Comparison of ENCODE assay signal across 19 cellular contexts in the genomic region with DNA sequence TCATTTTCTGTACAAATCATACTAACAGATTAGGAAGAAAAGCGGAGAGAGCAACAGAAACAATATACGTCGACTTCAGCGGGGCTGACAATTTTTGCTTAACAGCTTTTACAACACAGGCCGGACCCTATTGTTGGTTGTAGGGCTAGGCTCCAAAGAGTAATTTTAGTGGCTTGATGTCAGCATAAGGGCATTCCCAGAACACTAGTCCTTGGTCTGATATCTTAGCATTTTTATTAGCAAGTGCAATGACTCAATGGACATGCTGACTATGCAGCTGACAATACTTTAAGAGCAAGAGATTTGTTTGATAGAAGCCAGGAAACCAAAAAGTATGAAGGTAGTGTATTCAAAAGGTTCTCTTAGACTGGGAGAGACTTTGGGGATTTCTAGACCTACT.
"Had no signal": no experiment of that assay in that cellular context is flagged by ENCODE, and none has a peak within 500 bp of the region (broad histone marks: within the 10 kb centered on the region; RNA-seq: fewer than 3 reads in every experiment).

No MANE protein-coding gene starts in this region.

- H3K9me3 ChIP-seq: SK-N-SH had no signal

- H3K4me2 ChIP-seq: SK-N-SH had no signal

- H3K27ac ChIP-seq: HL-60 had no signal

- DNase-seq: KBM-7, MV-4-11, NCI-H1092, NCI-H1105 treated with DMSO at 0.1 percent for 48 hours, NCI-H1417 treated with DMSO at 0.1 percent for 48 hours, NCI-H146, NCI-H1694 treated with DMSO at 0.1 percent for 48 hours, NCI-H1930, NCI-H2081, NCI-H2107, NCI-H2227 treated with DMSO at 0.1 percent for 48 hours, NCI-H510A, NCI-H524 treated with DMSO at 0.1 percent for 48 hours, NCI-H69, NCI-H774, RPMI8226, SHP77, SK-N-SH had no signal

- H3K9ac ChIP-seq: SK-N-SH had no signal
